8 cellular contexts compared by ENCODE assay signal in genomic region chr6:73308712-73309533, GRCh38. TPM values are rescaled to one million over a fixed set of nuclear protein-coding genes. Genes with fewer than 3 reads are reported as not detected.
A peak's percentile ranks its signal among the peaks of the same experiment; 100 is the strongest.
DNase-seq lines count a peak whose midpoint lies in the region; ATAC-seq and TF ChIP-seq lines count a peak whose summit lies in the region.

No MANE protein-coding gene starts in this region.

- peak overlapping the region; percentile 67 for H3K9ac ChIP-seq in HUES48 (ENCODE audit: low read depth, low read length)

- peaks cover 2% of the 10 kb centered on the region for H3K36me3 Mint-ChIP-seq in activated T-helper 1 cell treated with anti-CD3 and anti-CD28 coated beads, Interleukin-12 subunit alpha, Interleukin-12 subunit beta, Interleukin-2, Interleukin-4 antibody, amounts not matched to agents 30 ng/mL and 10 ng/mL and 1 ng/mL, durations not matched to agents 14 hours and 24 hours and 36 hours (ENCODE audit: low read depth)
- no peaks in the 10 kb centered on the region for H3K36me3 Mint-ChIP-seq in stimulated activated naive B cell treated with anti-CD40 and anti-IgM and Interleukin-4, amounts not matched to agents 10 μg/mL and 1 μg/mL and 100 μg/mL, for 72 hours

- H3K4me1 Mint-ChIP-seq in activated T-helper 1 cell treated with anti-CD3 and anti-CD28 coated beads, Interleukin-12 subunit alpha, Interleukin-12 subunit beta, Interleukin-2, Interleukin-4 antibody, amounts not matched to agents 30 ng/mL and 10 ng/mL and 1 ng/mL, durations not matched to agents 14 hours and 24 hours and 36 hours (ENCODE audit: low read depth): peaks cover 25% of the 10 kb centered on the region
- H3K4me1 Mint-ChIP-seq in stimulated activated naive B cell treated with anti-CD40 and anti-IgM and Interleukin-4, amounts not matched to agents 10 μg/mL and 1 μg/mL and 100 μg/mL, for 72 hours: peaks cover 13 to 25% of the 10 kb centered on the region in 2 donors

- H3K27ac ChIP-seq in HUES48 (ENCODE audit: low read depth, low read length) (peak overlapping the region; percentile 53), hepatocyte (peak overlapping the region; percentile 85)

- H3K9me2 ChIP-seq in hepatocyte (replicated peaks; ENCODE audit: insufficient read depth): no peaks in the 10 kb centered on the region

- peak overlapping the region; percentile 88 for H3K4me2 ChIP-seq in hepatocyte

- peaks cover 35% of the 10 kb centered on the region for H3K27me3 Mint-ChIP-seq in activated T-helper 1 cell treated with anti-CD3 and anti-CD28 coated beads, Interleukin-12 subunit alpha, Interleukin-12 subunit beta, Interleukin-2, Interleukin-4 antibody, amounts not matched to agents 30 ng/mL and 10 ng/mL and 1 ng/mL, durations not matched to agents 14 hours and 24 hours and 36 hours (ENCODE audit: insufficient read depth)
- peaks cover 5 to 22% of the 10 kb centered on the region in 2 donors for H3K27me3 Mint-ChIP-seq in stimulated activated naive B cell treated with anti-CD40 and anti-IgM and Interleukin-4, amounts not matched to agents 10 μg/mL and 1 μg/mL and 100 μg/mL, for 72 hours

- no peaks in the 10 kb centered on the region for H3K9me3 ChIP-seq in HUES48 (ENCODE audit: control insufficient read depth, insufficient read depth, low read length)
- H3K9me3 ChIP-seq in hepatocyte (ENCODE audit: low read depth): no peaks in the 10 kb centered on the region

- H2AFZ ChIP-seq in hepatocyte: peak overlapping the region; percentile 92

- intact Hi-C loops in activated T-helper 1 cell treated with anti-CD3 and anti-CD28 coated beads, Interleukin-12 subunit alpha, Interleukin-12 subunit beta, Interleukin-2, Interleukin-4 antibody, amounts not matched to agents 30 ng/mL and 10 ng/mL and 1 ng/mL, durations not matched to agents 14 hours and 24 hours and 36 hours (cut with micrococcal nuclease): loop anchor here (1.0 to 5.0 kb wide), 2 partner anchors 46 to 343 kb away; partner anchors contain the start of genes KHDC1 and SLC17A5

- H3K36me3 ChIP-seq in HUES48 (ENCODE audit: control insufficient read depth, insufficient read depth, low read length) (0 out of 2 replicates have a peak, but pooled peaks cover 3% of the 10 kb centered on the region), hepatocyte (replicated peaks; ENCODE audit: insufficient read depth, low read depth) (no peaks in the 10 kb centered on the region)

- peak overlapping the region; percentile 95 for H3K4me3 Mint-ChIP-seq in activated T-helper 1 cell treated with anti-CD3 and anti-CD28 coated beads, Interleukin-12 subunit alpha, Interleukin-12 subunit beta, Interleukin-2, Interleukin-4 antibody, amounts not matched to agents 30 ng/mL and 10 ng/mL and 1 ng/mL, durations not matched to agents 14 hours and 24 hours and 36 hours
- peak overlapping the region; percentile 96 to 99 for H3K4me3 Mint-ChIP-seq in stimulated activated naive B cell treated with anti-CD40 and anti-IgM and Interleukin-4, amounts not matched to agents 10 μg/mL and 1 μg/mL and 100 μg/mL, for 72 hours

- 76% methylated on average over 26 of the region's 26 CpGs for WGBS in hepatocyte (ENCODE audit: low lambda C conversion rate, missing lambda C conversion rate)

- peak overlapping the region; percentile 79 for H3K4me3 ChIP-seq in HUES48 (ENCODE audit: low read depth, low read length)
- H3K4me3 ChIP-seq in hepatocyte: peak overlapping the region; percentile 72

- H3K79me2 ChIP-seq in hepatocyte: peaks cover 24% of the 10 kb centered on the region

- peak; percentile 66 for DNase-seq in D341Med (ENCODE audit: low spot score)
- DNase-seq in activated T-helper 1 cell treated with anti-CD3 and anti-CD28 coated beads, Interleukin-12 subunit alpha, Interleukin-12 subunit beta, Interleukin-2, Interleukin-4 antibody, amounts not matched to agents 30 ng/mL and 10 ng/mL and 1 ng/mL, durations not matched to agents 14 hours and 24 hours and 36 hours (ENCODE audit: low spot score): no peak
- DNase-seq in hepatocyte (ENCODE audit: low spot score): peak; percentile 28
- DNase-seq in stimulated activated naive B cell treated with anti-CD40 and anti-IgM and Interleukin-4, amounts not matched to agents 10 μg/mL and 1 μg/mL and 100 μg/mL, for 72 hours: no peak
- DNase-seq in effector CD8-positive, alpha-beta T cell (lab: John Stamatoyannopoulos, UW): no peak
- no peak for DNase-seq in superior temporal gyrus (ENCODE audit: extremely low spot score)
- no peak for DNase-seq in HCEC 1CT

- ATAC-seq in stimulated activated naive B cell treated with anti-CD40 and anti-IgM and Interleukin-4, amounts not matched to agents 10 μg/mL and 1 μg/mL and 100 μg/mL, for 72 hours (replicated peaks): no peak

- no peak overlapping the region for H3K27ac Mint-ChIP-seq in activated T-helper 1 cell treated with anti-CD3 and anti-CD28 coated beads, Interleukin-12 subunit alpha, Interleukin-12 subunit beta, Interleukin-2, Interleukin-4 antibody, amounts not matched to agents 30 ng/mL and 10 ng/mL and 1 ng/mL, durations not matched to agents 14 hours and 24 hours and 36 hours
- H3K27ac Mint-ChIP-seq in stimulated activated naive B cell treated with anti-CD40 and anti-IgM and Interleukin-4, amounts not matched to agents 10 μg/mL and 1 μg/mL and 100 μg/mL, for 72 hours: peak overlapping the region; percentile 98

- H3K9me3 Mint-ChIP-seq in activated T-helper 1 cell treated with anti-CD3 and anti-CD28 coated beads, Interleukin-12 subunit alpha, Interleukin-12 subunit beta, Interleukin-2, Interleukin-4 antibody, amounts not matched to agents 30 ng/mL and 10 ng/mL and 1 ng/mL, durations not matched to agents 14 hours and 24 hours and 36 hours: peaks cover 5% of the 10 kb centered on the region
- H3K9me3 Mint-ChIP-seq in stimulated activated naive B cell treated with anti-CD40 and anti-IgM and Interleukin-4, amounts not matched to agents 10 μg/mL and 1 μg/mL and 100 μg/mL, for 72 hours: no peaks in the 10 kb centered on the region

- H3K4me1 ChIP-seq in HUES48 (ENCODE audit: control insufficient read depth, insufficient read depth, low read length) (no peaks in the 10 kb centered on the region; the same call in 1 of the 2 replicates), hepatocyte (ENCODE audit: insufficient read depth) (peaks cover 12% of the 10 kb centered on the region)

- H3K27me3 ChIP-seq in HUES48 (ENCODE audit: control insufficient read depth, insufficient read depth, low read length) (no peaks in the 10 kb centered on the region), hepatocyte (no peaks in the 10 kb centered on the region)

- peak; percentile 30 for TF ChIP-seq CTCF in hepatocyte (IDR thresholded peaks at IDR 0.05; ENCODE audit: poor library complexity)

- no peaks in the 10 kb centered on the region for H4K20me1 ChIP-seq in hepatocyte (ENCODE audit: insufficient read depth, poor library complexity, severe bottlenecking)

RNA-seq across cellular contexts. Expression of gene DPPA5, which starts 45.2 kb away (rescaled TPM):
- not detected in 2 replicates for total RNA-seq in activated T-helper 1 cell treated with anti-CD3 and anti-CD28 coated beads, Interleukin-12 subunit alpha, Interleukin-12 subunit beta, Interleukin-2, Interleukin-4 antibody, amounts not matched to agents 30 ng/mL and 10 ng/mL and 1 ng/mL, durations not matched to agents 14 hours and 24 hours and 36 hours
- total RNA-seq in hepatocyte: not detected in 2 replicates
- not detected in 2 replicates for polyA plus RNA-seq in hepatocyte

RNA-seq across cellular contexts. Expression of gene KHDC1, which starts 45.9 kb away (rescaled TPM):
- 4.8 and 6.4 TPM in 2 replicates for total RNA-seq in activated T-helper 1 cell treated with anti-CD3 and anti-CD28 coated beads, Interleukin-12 subunit alpha, Interleukin-12 subunit beta, Interleukin-2, Interleukin-4 antibody, amounts not matched to agents 30 ng/mL and 10 ng/mL and 1 ng/mL, durations not matched to agents 14 hours and 24 hours and 36 hours
- total RNA-seq in hepatocyte: 4.3 and 6.9 TPM in 2 replicates
- polyA plus RNA-seq in hepatocyte: 5.5 and 7.3 TPM in 2 replicates

RNA-seq across cellular contexts. Expression of gene KHDC3L, which starts 53.5 kb away (rescaled TPM):
- not detected in 2 replicates for total RNA-seq in activated T-helper 1 cell treated with anti-CD3 and anti-CD28 coated beads, Interleukin-12 subunit alpha, Interleukin-12 subunit beta, Interleukin-2, Interleukin-4 antibody, amounts not matched to agents 30 ng/mL and 10 ng/mL and 1 ng/mL, durations not matched to agents 14 hours and 24 hours and 36 hours
- total RNA-seq in hepatocyte: not detected in 2 replicates
- polyA plus RNA-seq in hepatocyte: not detected in 2 replicates

Comparison
In these comparisons a context has a peak if more than half of its experiments do, and no peak if none do; other contexts are left out.
1. DNase-seq: peak in D341Med (single experiment) and hepatocyte (single experiment); none in activated T-helper 1 cell treated with anti-CD3 and anti-CD28 coated beads, Interleukin-12 subunit alpha, Interleukin-12 subunit beta, Interleukin-2, Interleukin-4 antibody, amounts not matched to agents 30 ng/mL and 10 ng/mL and 1 ng/mL, durations not matched to agents 14 hours and 24 hours and 36 hours (single experiment), stimulated activated naive B cell treated with anti-CD40 and anti-IgM and Interleukin-4, amounts not matched to agents 10 μg/mL and 1 μg/mL and 100 μg/mL, for 72 hours (single experiment), effector CD8-positive, alpha-beta T cell (single experiment), superior temporal gyrus (single experiment) and HCEC 1CT (single experiment).